ENCODE assay signal across 6 cellular contexts in the genomic region with DNA sequence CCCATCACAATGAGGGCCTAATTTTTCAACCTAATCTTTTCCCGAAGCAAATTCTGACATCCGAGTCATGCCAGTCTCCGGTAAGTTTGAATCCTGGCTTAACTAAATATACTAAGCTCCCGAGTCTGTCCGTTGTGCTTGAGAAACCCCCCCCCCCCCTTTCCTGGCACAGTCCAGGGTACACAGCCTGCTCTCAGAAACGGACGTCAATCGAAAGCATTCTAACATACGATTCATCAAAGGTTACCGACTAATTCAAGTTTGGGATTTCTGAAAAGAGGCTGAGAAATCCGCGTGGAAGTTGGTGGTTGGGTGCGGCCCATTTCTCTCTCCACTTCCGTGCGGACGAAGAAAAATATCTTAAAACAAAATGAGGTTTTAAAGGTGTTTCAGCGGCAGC. TPM values are rescaled to one million over a fixed set of nuclear protein-coding genes. Genes with fewer than 3 reads are reported as not detected.
DNase-seq lines count a peak whose midpoint lies in the region; ATAC-seq, FAIRE-seq and TF ChIP-seq lines count a peak whose summit lies in the region.

No MANE protein-coding gene starts in this region.

- no peaks in the 10 kb centered on the region for H3K9me3 ChIP-seq in astrocyte (ENCODE audit: insufficient read depth, low read depth, low read length)

- no peak for TF ChIP-seq CTCF in astrocyte (IDR thresholded peaks at IDR 0.05; ENCODE audit: insufficient read depth, low read depth, low read length)

- H3K9me3 Mint-ChIP-seq in astrocyte (ENCODE audit: unreplicated experiment) (no peaks in the 10 kb centered on the region), naive B cell (peaks cover 0 to 4% (median 0%) of the 10 kb centered on the region in 7 donors)

- DNase-seq in GM19239 (ENCODE audit: insufficient read length, low spot score) (no peak), astrocyte (ENCODE audit: low read depth) (no peak), naive B cell (no peak), AG08395 (ENCODE audit: low spot score) (no peak)
- no peak for DNase-seq in effector CD8-positive, alpha-beta T cell (lab: John Stamatoyannopoulos, UW)

- H3K4me1 Mint-ChIP-seq in astrocyte (ENCODE audit: low read depth, unreplicated experiment) = peaks cover 14% of the 10 kb centered on the region
- H3K4me1 Mint-ChIP-seq in naive B cell = peaks cover 21 to 45% (median 31%) of the 10 kb centered on the region in 3 donors

- ATAC-seq in naive B cell (ENCODE audit: low read depth in 2 of 2) (no peak), HG02870 (IDR thresholded peaks at IDR 0.05; ENCODE audit: unreplicated experiment) (no peak)

- peak overlapping the region; percentile 79 for H3K27ac ChIP-seq in astrocyte (ENCODE audit: low read depth, low read length)

- peak overlapping the region; percentile 91 for H3K9ac ChIP-seq in astrocyte (ENCODE audit: low read length)

- no peaks in the 10 kb centered on the region for H3K27me3 ChIP-seq in astrocyte (ENCODE audit: insufficient read depth, low read length)

- no peaks in the 10 kb centered on the region for H3K27me3 Mint-ChIP-seq in astrocyte (ENCODE audit: low read depth, unreplicated experiment)
- H3K27me3 Mint-ChIP-seq in naive B cell = peaks cover 5 to 17% (median 15%) of the 10 kb centered on the region in 3 donors

- H2AFZ ChIP-seq in astrocyte (ENCODE audit: low read depth, low read length) = peak overlapping the region; percentile 87

- H3K27ac Mint-ChIP-seq in astrocyte (ENCODE audit: unreplicated experiment) (peak overlapping the region; percentile 83), naive B cell (peak overlapping the region; percentile 90 to 98 (median 96))

- peaks cover 7% of the 10 kb centered on the region for H3K4me1 ChIP-seq in astrocyte (ENCODE audit: insufficient read depth, low read length)

- H3K36me3 ChIP-seq in astrocyte (ENCODE audit: insufficient read depth, low read length) = no peaks in the 10 kb centered on the region

- H3K79me2 ChIP-seq in astrocyte (ENCODE audit: insufficient read depth, low read length) = peaks cover 56% of the 10 kb centered on the region

- H4K20me1 ChIP-seq in astrocyte (ENCODE audit: insufficient read depth, low read length) = peaks cover 41% of the 10 kb centered on the region

- H3K4me3 Mint-ChIP-seq in astrocyte (ENCODE audit: unreplicated experiment) (peak overlapping the region; percentile 95), naive B cell (peak overlapping the region; percentile 87 to 99 (median 97))

- H3K36me3 Mint-ChIP-seq in astrocyte (ENCODE audit: low read depth, unreplicated experiment) (peaks cover 3% of the 10 kb centered on the region), naive B cell (no peaks in the 10 kb centered on the region)

- FAIRE-seq in GM19239 (lab: Jason Lieb, UNC) = peak; percentile 37
- FAIRE-seq in astrocyte (lab: Jason Lieb, UNC) = no peak

- peak overlapping the region; percentile 92 for H3K4me3 ChIP-seq in astrocyte (ENCODE audit: insufficient read depth, low read depth, low read length)

- peak overlapping the region; percentile 89 for H3K4me2 ChIP-seq in astrocyte (ENCODE audit: low read length)

RNA-seq across cellular contexts. Expression of a gene that starts 0.6 kb away (rescaled TPM):
- total RNA-seq in astrocyte = 58.2 and 59.1 TPM in 2 replicates
- polyA plus RNA-seq in naive B cell (ENCODE audit: low read depth in 6 of 6) = 10 to 100 TPM; 52.5 to 99.8 (median 91.5) TPM

RNA-seq across cellular contexts. Expression of a gene that starts 17.2 kb away (rescaled TPM):
- total RNA-seq in astrocyte = not detected in 2 replicates
- not detected for polyA plus RNA-seq in naive B cell (ENCODE audit: low read depth in 6 of 6)

RNA-seq across cellular contexts. Expression of a gene that starts 33.2 kb away (rescaled TPM):
- total RNA-seq in astrocyte = 12.9 and 16.6 TPM in 2 replicates
- polyA plus RNA-seq in naive B cell (ENCODE audit: low read depth in 6 of 6) = not detected

RNA-seq across cellular contexts. Expression of a gene that starts 45.7 kb away (rescaled TPM):
- total RNA-seq in astrocyte = 5.8 and 7.6 TPM in 2 replicates
- polyA plus RNA-seq in naive B cell (ENCODE audit: low read depth in 6 of 6) = not detected

RNA-seq across cellular contexts. Expression of a gene that starts 49.3 kb away (rescaled TPM):
- total RNA-seq in astrocyte = 13.5 and 15.9 TPM in 2 replicates
- polyA plus RNA-seq in naive B cell (ENCODE audit: low read depth in 6 of 6) = 10 to 100 TPM; 32.6 to 53.0 (median 42.9) TPM
